Comparison of ENCODE assay signal across 15 cellular contexts in genomic region chr2:126665483-126665882, GRCh38. TPM values are rescaled to one million over a fixed set of nuclear protein-coding genes. Genes with fewer than 3 reads are reported as not detected.
A peak's percentile ranks its signal among the peaks of the same experiment; 100 is the strongest.
DNase-seq lines count a peak whose midpoint lies in the region; ATAC-seq and TF ChIP-seq lines count a peak whose summit lies in the region.
"Had no signal": no experiment of that assay in that cellular context is flagged by ENCODE, and none has a peak within 500 bp of the region (broad histone marks: within the 10 kb centered on the region; RNA-seq: fewer than 3 reads in every experiment).

No MANE protein-coding gene starts in this region.

- H3K27me3 ChIP-seq in upper lobe of left lung, result no peaks in the 10 kb centered on the region
- H3K27me3 ChIP-seq: adrenal gland had no signal

- no peaks in the 10 kb centered on the region for H3K9me3 Mint-ChIP-seq in activated naive CD4-positive, alpha-beta T cell treated with anti-CD3 and anti-CD28 coated beads for 36 hours
- no peaks in the 10 kb centered on the region for H3K9me3 Mint-ChIP-seq in activated CD8-positive, alpha-beta T cell treated with anti-CD3 and anti-CD28 coated beads for 36 hours
- H3K9me3 Mint-ChIP-seq in memory B cell, result no peaks in the 10 kb centered on the region
- H3K9me3 Mint-ChIP-seq in stimulated activated naive B cell treated with anti-CD40 and anti-IgM and Interleukin-4, amounts not matched to agents 10 μg/mL and 1 μg/mL and 100 μg/mL, for 72 hours, result no peaks in the 10 kb centered on the region

- H3K4me3 ChIP-seq in upper lobe of left lung, result no peak overlapping the region
- H3K4me3 ChIP-seq: adrenal gland had no signal

- H3K27ac ChIP-seq in upper lobe of left lung, result peak overlapping the region in 2 of 4 donors; percentile 2 to 55

- ATAC-seq in activated CD8-positive, alpha-beta T cell treated with anti-CD3 and anti-CD28 coated beads for 36 hours, result no peak
- ATAC-seq in memory B cell (ENCODE audit: low read depth) (no peak), upper lobe of left lung (ENCODE audit: low FRiP score in 2 of 2) (no peak)
- ATAC-seq in stimulated activated naive B cell treated with anti-CD40 and anti-IgM and Interleukin-4, amounts not matched to agents 10 μg/mL and 1 μg/mL and 100 μg/mL, for 72 hours (replicated peaks), result no peak
- ATAC-seq: left lobe of liver had no signal

- no peak for DNase-seq in activated naive CD4-positive, alpha-beta T cell treated with anti-CD3 and anti-CD28 coated beads for 36 hours
- DNase-seq in activated naive CD4-positive, alpha-beta T cell treated with anti-CD3 and anti-CD28 coated beads, Interleukin-2, amount 50 U/mL, for 16 hours, result no peak
- DNase-seq in activated CD8-positive, alpha-beta T cell treated with anti-CD3 and anti-CD28 coated beads for 36 hours, result no peak
- DNase-seq in memory B cell (ENCODE audit: low spot score in 2 of 2) (no peak), NCI-H524 (lab: John Stamatoyannopoulos, UW) (no peak), GDM1 (lab: John Stamatoyannopoulos, UW) (no peak), upper lobe of left lung (no peak)
- no peak for DNase-seq in stimulated activated naive B cell treated with anti-CD40 and anti-IgM and Interleukin-4, amounts not matched to agents 10 μg/mL and 1 μg/mL and 100 μg/mL, for 72 hours
- DNase-seq: activated CD8-positive, alpha-beta memory T cell treated with anti-CD3 and anti-CD28 coated beads for 24 hours; adrenal gland; DMS53; MV-4-11; NCI-H2107; small intestine had no signal

- CTCF ChIA-PET in activated naive CD4-positive, alpha-beta T cell treated with anti-CD3 and anti-CD28 coated beads for 36 hours (lab: Charles Lee), result no interaction called here
- CTCF ChIA-PET in activated CD8-positive, alpha-beta T cell treated with anti-CD3 and anti-CD28 coated beads for 36 hours (lab: Charles Lee), result interaction anchor here (1.1 to 3.4 kb wide), 3 partner anchors 25 to 137 kb away, joined by 3 to 15 read pairs (median 12); no protein-coding TSS in a partner anchor

- H3K27ac Mint-ChIP-seq in activated naive CD4-positive, alpha-beta T cell treated with anti-CD3 and anti-CD28 coated beads for 36 hours, result peak overlapping the region; percentile 84
- H3K27ac Mint-ChIP-seq in activated CD8-positive, alpha-beta T cell treated with anti-CD3 and anti-CD28 coated beads for 36 hours, result peak overlapping the region; percentile 94
- peak overlapping the region; percentile 85 for H3K27ac Mint-ChIP-seq in memory B cell
- H3K27ac Mint-ChIP-seq in stimulated activated naive B cell treated with anti-CD40 and anti-IgM and Interleukin-4, amounts not matched to agents 10 μg/mL and 1 μg/mL and 100 μg/mL, for 72 hours, result peak overlapping the region; percentile 81

- 78 to 84% methylated on average over 6 to 7 of the region's 9 CpGs for WGBS in upper lobe of left lung, 2 donors

- H3K36me3 Mint-ChIP-seq in activated naive CD4-positive, alpha-beta T cell treated with anti-CD3 and anti-CD28 coated beads for 36 hours (ENCODE audit: low read depth), result peaks cover 54% of the 10 kb centered on the region
- peaks cover 78% of the 10 kb centered on the region for H3K36me3 Mint-ChIP-seq in activated CD8-positive, alpha-beta T cell treated with anti-CD3 and anti-CD28 coated beads for 36 hours (ENCODE audit: low read depth)
- peaks cover 10% of the 10 kb centered on the region for H3K36me3 Mint-ChIP-seq in memory B cell
- peaks cover 37 to 69% of the 10 kb centered on the region in 2 donors for H3K36me3 Mint-ChIP-seq in stimulated activated naive B cell treated with anti-CD40 and anti-IgM and Interleukin-4, amounts not matched to agents 10 μg/mL and 1 μg/mL and 100 μg/mL, for 72 hours

- peaks cover 51 to 82% (median 72%) of the 10 kb centered on the region in 4 donors for H3K4me1 ChIP-seq in upper lobe of left lung

- POLR2A ChIA-PET in activated CD8-positive, alpha-beta T cell treated with anti-CD3 and anti-CD28 coated beads for 36 hours (lab: Charles Lee), result interaction anchor here (1.1 kb wide), 1 partner anchor 9 kb away, joined by 3 read pairs; no protein-coding TSS in a partner anchor

- no peak overlapping the region for H3K4me3 Mint-ChIP-seq in activated naive CD4-positive, alpha-beta T cell treated with anti-CD3 and anti-CD28 coated beads for 36 hours
- H3K4me3 Mint-ChIP-seq in activated CD8-positive, alpha-beta T cell treated with anti-CD3 and anti-CD28 coated beads for 36 hours, result no peak overlapping the region
- H3K4me3 Mint-ChIP-seq in memory B cell, result no peak overlapping the region
- H3K4me3 Mint-ChIP-seq in stimulated activated naive B cell treated with anti-CD40 and anti-IgM and Interleukin-4, amounts not matched to agents 10 μg/mL and 1 μg/mL and 100 μg/mL, for 72 hours, result no peak overlapping the region

- TF ChIP-seq EP300 in upper lobe of left lung (IDR thresholded peaks at IDR 0.05), result no peak

- H3K36me3 ChIP-seq in upper lobe of left lung, result peaks cover 0 to 9% (median 0%) of the 10 kb centered on the region in 4 donors
- H3K36me3 ChIP-seq: adrenal gland had no signal

- peaks cover 84% of the 10 kb centered on the region for H3K4me1 Mint-ChIP-seq in activated naive CD4-positive, alpha-beta T cell treated with anti-CD3 and anti-CD28 coated beads for 36 hours (ENCODE audit: low read depth)
- H3K4me1 Mint-ChIP-seq in activated CD8-positive, alpha-beta T cell treated with anti-CD3 and anti-CD28 coated beads for 36 hours (ENCODE audit: low read depth), result peaks cover 87% of the 10 kb centered on the region
- H3K4me1 Mint-ChIP-seq in memory B cell, result peaks cover 41% of the 10 kb centered on the region
- peaks cover 65 to 73% of the 10 kb centered on the region in 2 donors for H3K4me1 Mint-ChIP-seq in stimulated activated naive B cell treated with anti-CD40 and anti-IgM and Interleukin-4, amounts not matched to agents 10 μg/mL and 1 μg/mL and 100 μg/mL, for 72 hours

- H3K27me3 Mint-ChIP-seq in activated naive CD4-positive, alpha-beta T cell treated with anti-CD3 and anti-CD28 coated beads for 36 hours (ENCODE audit: low read depth), result no peaks in the 10 kb centered on the region
- no peaks in the 10 kb centered on the region for H3K27me3 Mint-ChIP-seq in activated CD8-positive, alpha-beta T cell treated with anti-CD3 and anti-CD28 coated beads for 36 hours
- H3K27me3 Mint-ChIP-seq in memory B cell, result no peaks in the 10 kb centered on the region
- no peaks in the 10 kb centered on the region for H3K27me3 Mint-ChIP-seq in stimulated activated naive B cell treated with anti-CD40 and anti-IgM and Interleukin-4, amounts not matched to agents 10 μg/mL and 1 μg/mL and 100 μg/mL, for 72 hours

- no peak for TF ChIP-seq CTCF in activated CD8-positive, alpha-beta T cell treated with anti-CD3 and anti-CD28 coated beads for 36 hours (IDR thresholded peaks at IDR 0.05)
- TF ChIP-seq CTCF in upper lobe of left lung (IDR thresholded peaks at IDR 0.05), result no peak

- H3K9me3 ChIP-seq in upper lobe of left lung, result no peaks in the 10 kb centered on the region
- H3K9me3 ChIP-seq: adrenal gland had no signal

- intact Hi-C loops in activated naive CD4-positive, alpha-beta T cell treated with anti-CD3 and anti-CD28 coated beads for 36 hours (cut with micrococcal nuclease), result no loop called here
- intact Hi-C loops in activated CD8-positive, alpha-beta T cell treated with anti-CD3 and anti-CD28 coated beads for 36 hours (cut with micrococcal nuclease), result no loop called here

- TF ChIP-seq POLR2A in upper lobe of left lung (IDR thresholded peaks at IDR 0.05), result no peak

RNA-seq across cellular contexts. Expression of gene GYPC, which starts 9.5 kb away (rescaled TPM):
- 100 to 1,000 TPM; 150 to 155 TPM for total RNA-seq in activated naive CD4-positive, alpha-beta T cell treated with anti-CD3 and anti-CD28 coated beads for 36 hours
- 100 to 1,000 TPM; 172 to 173 TPM for total RNA-seq in activated CD8-positive, alpha-beta T cell treated with anti-CD3 and anti-CD28 coated beads for 36 hours
- total RNA-seq in upper lobe of left lung, result 100 to 1,000 TPM in 2 of 6 donors, 10 to 100 TPM in 4; 61.0 to 107 (median 77.5) TPM
